Comparison of ENCODE assay signal across 20 cellular contexts in the genomic region with DNA sequence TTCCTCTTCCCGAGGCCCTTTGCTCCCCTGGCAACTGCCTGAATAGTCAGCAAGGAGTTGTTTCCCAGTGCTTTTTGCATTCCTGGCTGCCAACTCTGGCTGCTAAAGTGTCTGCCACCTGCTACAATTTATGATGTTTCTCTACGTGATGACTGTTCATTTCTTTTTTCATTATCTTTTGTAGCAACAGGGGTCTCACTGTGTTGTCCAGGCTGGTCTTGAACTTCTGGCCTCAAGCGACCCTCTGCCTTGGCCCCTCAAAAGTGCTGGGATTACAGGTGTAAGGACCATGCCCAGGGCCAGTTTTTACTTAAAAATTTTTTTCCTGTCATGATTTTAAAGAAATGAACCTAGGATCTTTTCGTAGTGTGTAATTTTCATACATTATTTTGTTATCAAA. TPM values are rescaled to one million over a fixed set of nuclear protein-coding genes. Genes with fewer than 3 reads are reported as not detected.
DNase-seq lines count a peak whose midpoint lies in the region; ATAC-seq, FAIRE-seq and TF ChIP-seq lines count a peak whose summit lies in the region.
"Had no signal": no experiment of that assay in that cellular context is flagged by ENCODE, and none has a peak within 500 bp of the region (broad histone marks: within the 10 kb centered on the region; RNA-seq: fewer than 3 reads in every experiment).

No MANE protein-coding gene starts in this region.

- peak overlapping the region; percentile 54 for H3K18ac ChIP-seq in trophoblast cell (ENCODE audit: low read length)

- H4K20me1 ChIP-seq in HepG2 (ENCODE audit: insufficient read depth, low read length): peaks cover 82% of the 10 kb centered on the region
- H4K20me1 ChIP-seq: BLaER1 treated with 17β-estradiol and CSF1 and Interleukin-3, amounts not matched to agents 10 nM and 100 nM had no signal

- H3K4me1 ChIP-seq in HepG2 (ENCODE audit: insufficient read depth, low read length): peaks cover 87% of the 10 kb centered on the region
- H3K4me1 ChIP-seq in right lobe of liver: peaks cover 0 to 16% (median under 1%) of the 10 kb centered on the region in 4 donors
- no peaks in the 10 kb centered on the region for H3K4me1 ChIP-seq in trophoblast cell (ENCODE audit: control insufficient read depth in 1 of 2, insufficient read depth in 2 of 2, low read length in 2 of 2)
- H3K4me1 ChIP-seq: BLaER1 treated with 17β-estradiol and CSF1 and Interleukin-3, amounts not matched to agents 10 nM and 100 nM had no signal

- POLR2A ChIA-PET in HepG2 (lab: Yijun Ruan, JAX): interaction anchor here (1.5 kb wide), 1 partner anchor 12 kb away, joined by 4 read pairs; no protein-coding TSS in a partner anchor

- H3K27ac ChIP-seq in HepG2 (ENCODE audit: extremely low read length, insufficient read depth, low read length) (no peak overlapping the region), right lobe of liver (no peak overlapping the region), trophoblast cell (ENCODE audit: low read depth, low read length) (no peak overlapping the region)
- H3K27ac ChIP-seq: 22Rv1; A549; BLaER1 treated with 17β-estradiol and CSF1 and Interleukin-3, amounts not matched to agents 10 nM and 100 nM; C4-2B had no signal

- no peak overlapping the region for H4K12ac ChIP-seq in trophoblast cell (ENCODE audit: low read depth, low read length)

- DNase-seq in HepG2 (ENCODE audit: low spot score) (no peak), right lobe of liver (no peak), trophoblast cell (no peak), SHP77 treated with DMSO at 0.1 percent for 48 hours (lab: John Stamatoyannopoulos, UW) (no peak)
- DNase-seq: AML-193; Caco-2; Calu3; CD4-positive, alpha-beta T cell; CD8-positive, alpha-beta T cell; DMS79 treated with DMSO at 0.1 percent for 48 hours; GF-D8 had no signal

- H3K79me1 ChIP-seq in trophoblast cell (ENCODE audit: low read length): no peaks in the 10 kb centered on the region

- no peak overlapping the region for H2AK5ac ChIP-seq in trophoblast cell (ENCODE audit: low read length)

- H3K4ac ChIP-seq in trophoblast cell (ENCODE audit: low read depth, low read length): peak overlapping the region; percentile 33

- no peak overlapping the region for H3K14ac ChIP-seq in trophoblast cell (ENCODE audit: low read length)

- 89% methylated on average over 4 of the region's 4 CpGs for WGBS in HepG2 (ENCODE audit: low lambda C conversion rate)
- 66% methylated on average over 4 of the region's 4 CpGs for WGBS in right lobe of liver (ENCODE audit: insufficient coverage, low coverage, low lambda C conversion rate, missing lambda C conversion rate)
- WGBS in trophoblast cell (ENCODE audit: extremely low coverage, insufficient coverage, insufficient read length): no CpG with 5 or more reads among the region's 4 CpGs

- H3K9ac ChIP-seq in HepG2 (ENCODE audit: insufficient read depth, low read depth, low read length): no peak overlapping the region
- no peak overlapping the region for H3K9ac ChIP-seq in trophoblast cell (ENCODE audit: low read length)
- H3K9ac ChIP-seq: BLaER1 treated with 17β-estradiol and CSF1 and Interleukin-3, amounts not matched to agents 10 nM and 100 nM had no signal

- peaks cover 100% of the 10 kb centered on the region for H3K79me2 ChIP-seq in HepG2 (ENCODE audit: insufficient read depth, low read length)
- H3K79me2 ChIP-seq in trophoblast cell (ENCODE audit: control insufficient read depth, insufficient read depth, low read length, poor library complexity): peaks cover 2% of the 10 kb centered on the region

- H4K8ac ChIP-seq in trophoblast cell (ENCODE audit: low read depth, low read length): no peak overlapping the region

- no peak for TF ChIP-seq RAD21 in HepG2 (CRISPR knock-in tag; IDR thresholded peaks at IDR 0.05)

- TF ChIP-seq EP300 in HepG2 (IDR thresholded peaks at IDR 0.05; ENCODE audit: low read depth in 2 of 2, low read length in 2 of 2) (no peak), HepG2 (CRISPR knock-in tag; IDR thresholded peaks at IDR 0.05; ENCODE audit: borderline replicate concordance) (no peak)

- H3K4me2 ChIP-seq in HepG2 (ENCODE audit: low read depth, low read length): 0 out of 2 replicates have a peak overlapping the region, but pooled peaks have one; percentile 8
- no peak overlapping the region for H3K4me2 ChIP-seq in trophoblast cell (ENCODE audit: low read length)
- H3K4me2 ChIP-seq: A549; BLaER1 treated with 17β-estradiol and CSF1 and Interleukin-3, amounts not matched to agents 10 nM and 100 nM had no signal

- no peak overlapping the region for H2AFZ ChIP-seq in HepG2 (ENCODE audit: low read length)
- H2AFZ ChIP-seq in trophoblast cell (ENCODE audit: insufficient read depth, low read length, poor library complexity): no peak overlapping the region

- TF ChIP-seq POLR2A in HepG2 (IDR thresholded peaks at IDR 0.05; ENCODE audit: insufficient read depth in 1 of 2, low read depth in 2 of 2, low read length in 2 of 2) (no peak), right lobe of liver (IDR thresholded peaks at IDR 0.05) (no peak)

- H3K27me3 ChIP-seq in HepG2 (ENCODE audit: control insufficient read depth in 1 of 2, insufficient read depth in 2 of 2, low read length in 2 of 2): no peaks in the 10 kb centered on the region
- H3K27me3 ChIP-seq in right lobe of liver: no peaks in the 10 kb centered on the region
- no peaks in the 10 kb centered on the region for H3K27me3 ChIP-seq in trophoblast cell (ENCODE audit: insufficient read depth, low read length)
- H3K27me3 ChIP-seq: BLaER1 treated with 17β-estradiol and CSF1 and Interleukin-3, amounts not matched to agents 10 nM and 100 nM had no signal

- ATAC-seq in HepG2 (no peak), right lobe of liver (no peak), HG02798 (IDR thresholded peaks at IDR 0.05; ENCODE audit: poor library complexity, unreplicated experiment) (no peak)
- ATAC-seq: A549; CD8-positive, alpha-beta T cell had no signal

- H3K4me3 ChIP-seq in HepG2 (replicated peaks in 1 of 3; ENCODE audit: insufficient read depth in 1 of 3, low read depth in 2 of 3, low read length in 3 of 3): no peak overlapping the region
- H3K4me3 ChIP-seq in right lobe of liver: no peak overlapping the region
- H3K4me3 ChIP-seq in trophoblast cell (ENCODE audit: low read depth, low read length): no peak overlapping the region
- H3K4me3 ChIP-seq: A549; BLaER1 treated with 17β-estradiol and CSF1 and Interleukin-3, amounts not matched to agents 10 nM and 100 nM had no signal

- H3K9me3 ChIP-seq in HepG2 (ENCODE audit: low read length) (no peaks in the 10 kb centered on the region), right lobe of liver (no peaks in the 10 kb centered on the region), trophoblast cell (ENCODE audit: insufficient read depth, low read depth, low read length) (no peaks in the 10 kb centered on the region)
- H3K9me3 ChIP-seq: Caco-2 had no signal

- H3K36me3 ChIP-seq in HepG2 (replicated peaks in 1 of 2; ENCODE audit: control insufficient read depth in 1 of 2, insufficient read depth in 2 of 2, low read length in 2 of 2) (peaks cover 12 to 52% of the 10 kb centered on the region in 2 experiments), right lobe of liver (peaks cover 0 to 7% (median 0%) of the 10 kb centered on the region in 4 donors), trophoblast cell (ENCODE audit: control insufficient read depth in 1 of 2, insufficient read depth in 2 of 2, low read length in 2 of 2) (peaks cover 4 to 5% of the 10 kb centered on the region in 2 experiments)

- in situ Hi-C loops in HepG2 (cut with HindIII; ENCODE audit: extremely low pct_ligation_motif_present, low pct_unique_long_range_greater_than_20kb): no loop called here

- H4K91ac ChIP-seq in trophoblast cell (ENCODE audit: low read depth, low read length): no peak overlapping the region

- CTCF ChIA-PET in HepG2 (lab: Yijun Ruan, JAX; ENCODE audit: low intra/inter-chr PET ratio, low total read pairs): no interaction called here

- H2BK12ac ChIP-seq in trophoblast cell (ENCODE audit: low read length): no peak overlapping the region

- intact Hi-C loops in HepG2 (cut with micrococcal nuclease; ENCODE audit: unreplicated experiment) (no loop called here), right lobe of liver (cut with DNase I) (no loop called here)

- no TSS peak for BruUV-seq in HepG2 (replicated peaks; lab: Mats Ljungman, UMichigan)

- H2BK5ac ChIP-seq in trophoblast cell (ENCODE audit: low read depth, low read length, poor library complexity): no peak overlapping the region

- FAIRE-seq in HepG2 (lab: Jason Lieb, UNC): no peak
- FAIRE-seq: D721Med, G401.6, GM12891, GM19239 had no signal

- no peak overlapping the region for H2BK120ac ChIP-seq in trophoblast cell (ENCODE audit: insufficient read depth, low read length, poor library complexity)

- TF ChIP-seq CTCF in HepG2 (CRISPR knock-in tag; IDR thresholded peaks at IDR 0.05) (no peak), right lobe of liver (IDR thresholded peaks at IDR 0.05) (no peak)

- H3K23ac ChIP-seq in trophoblast cell (ENCODE audit: low read length): no peak overlapping the region

TF ChIP-seq in HepG2, 621 proteins besides CTCF, POLR2A, EP300 and RAD21 (continues in another document):
- peak; percentile 17; the same call in 1 of the 2 replicates for TF ChIP-seq ZMYM3 (CRISPR knock-in tag; IDR thresholded peaks at IDR 0.05)

RNA-seq across cellular contexts. Expression of a gene that starts 11.3 kb away (rescaled TPM):
- total RNA-seq in HepG2 (2016; rRNA removed; fragmentation: Illumina TruSeq; extraction: Trizol) (93.5 and 122 TPM in 2 replicates), right lobe of liver (10 to 100 TPM; 40.4 to 66.6 (median 46.3) TPM)
- total RNA-seq in HepG2 (2016; cell fraction: cytosol; rRNA removed; fragmentation: Illumina TruSeq; extraction: Trizol; ENCODE audit: low read depth): 97.2 and 110 TPM in 2 replicates
- total RNA-seq in HepG2 (2016; cell fraction: insoluble cytoplasmic fraction; rRNA removed; fragmentation: Illumina TruSeq; extraction: Trizol): 95.7 and 116 TPM in 2 replicates
- total RNA-seq in HepG2 (2016; cell fraction: membrane; rRNA removed; fragmentation: Illumina TruSeq; extraction: Trizol): 85.7 and 89.7 TPM in 2 replicates
- 203 and 204 TPM in 2 replicates for total RNA-seq in HepG2 (2016; cell fraction: nucleus; rRNA removed; fragmentation: Illumina TruSeq; extraction: Trizol)
- polyA plus RNA-seq in HepG2 (2011; rRNA removed): 133 and 146 TPM in 2 replicates
- polyA plus RNA-seq in HepG2 (2011; cell fraction: cytosol; rRNA removed): 63.6 and 104 TPM in 2 replicates
- 143 and 176 TPM in 2 replicates for polyA plus RNA-seq in HepG2 (2011; cell fraction: nucleus; rRNA removed)
- polyA plus RNA-seq in HepG2 (2012): 168 and 275 TPM in 2 replicates
- 15.0 and 16.3 TPM in 2 replicates for polyA plus RNA-seq in HepG2 (2016; cell fraction: cytosol; fragmentation: Illumina TruSeq; extraction: Trizol; ENCODE audit: low read depth)
- 115 and 119 TPM in 2 replicates for polyA plus RNA-seq in HepG2 (2016; cell fraction: insoluble cytoplasmic fraction; fragmentation: Illumina TruSeq; extraction: Trizol; ENCODE audit: low read depth)
- 32.6 and 37.1 TPM in 2 replicates for polyA plus RNA-seq in HepG2 (2016; cell fraction: membrane; fragmentation: Illumina TruSeq; extraction: Trizol; ENCODE audit: low read depth)
- 123 and 129 TPM in 2 replicates for polyA plus RNA-seq in HepG2 (2016; cell fraction: nucleus; fragmentation: Illumina TruSeq; extraction: Trizol; ENCODE audit: insufficient read depth, low read depth)
- 26.4 and 224 TPM in 2 replicates for polyA minus RNA-seq in HepG2 (2011; rRNA and poly(A)+ RNA removed; ENCODE audit: low replicate concordance)
- 152 and 197 TPM in 2 replicates for polyA minus RNA-seq in HepG2 (2011; cell fraction: cytosol; rRNA and poly(A)+ RNA removed)
- 1,403 and 1,733 TPM in 2 replicates for polyA minus RNA-seq in HepG2 (2011; cell fraction: nucleus; rRNA and poly(A)+ RNA removed)
- polyA plus RNA-seq in trophoblast cell (2013): 50.6 and 56.9 TPM in 2 replicates
